Comparison of ENCODE assay signal across 11 cellular contexts in the genomic region with DNA sequence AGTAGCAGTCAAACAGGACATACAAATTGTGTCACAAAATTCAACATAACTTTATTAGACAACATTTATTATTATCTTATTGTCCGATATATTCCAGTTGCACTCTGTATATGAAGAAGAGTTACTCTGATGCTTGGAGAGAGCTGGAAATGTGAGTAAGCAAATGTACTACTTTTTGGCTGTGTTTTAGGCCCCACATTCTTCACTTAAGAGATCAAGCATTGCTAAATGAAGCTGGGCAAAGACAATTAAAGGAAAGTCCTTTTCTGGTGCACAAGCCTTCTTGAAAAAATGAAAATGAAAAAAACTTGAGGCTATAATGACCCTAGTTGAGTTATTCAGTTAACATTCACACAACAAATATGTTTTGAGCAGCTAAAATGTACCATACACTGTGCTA. TPM values are rescaled to one million over a fixed set of nuclear protein-coding genes. Genes with fewer than 3 reads are reported as not detected.
DNase-seq lines count a peak whose midpoint lies in the region; ATAC-seq and TF ChIP-seq lines count a peak whose summit lies in the region.
"Had no signal": no experiment of that assay in that cellular context is flagged by ENCODE, and none has a peak within 500 bp of the region (broad histone marks: within the 10 kb centered on the region; RNA-seq: fewer than 3 reads in every experiment).

No MANE protein-coding gene starts in this region.

- H3K27ac ChIP-seq in SK-N-SH (ENCODE audit: low read depth in 2 of 2, low read length in 1 of 2) (peak overlapping the region; percentile 58 to 94; a peak in 3 of 4 replicates), mammary epithelial cell (ENCODE audit: insufficient read depth, low read depth, low read length) (peak overlapping the region; percentile 93), transverse colon (peak overlapping the region; percentile 23 to 66 (median 38))

- no peak overlapping the region for H3K4me3 ChIP-seq in SK-N-SH (ENCODE audit: low read depth in 2 of 2, low read length in 1 of 2)
- H3K4me3 ChIP-seq in mammary epithelial cell (replicated peaks in 1 of 3; ENCODE audit: insufficient read depth in 1 of 3, low read depth in 2 of 3, low read length in 3 of 3) = no peak overlapping the region
- no peak overlapping the region for H3K4me3 ChIP-seq in transverse colon
- H3K4me3 ChIP-seq: Peyer's patch had no signal

- CTCF ChIA-PET in SK-N-SH (lab: Yijun Ruan, JAX) (no interaction called here), mammary epithelial cell (lab: Charles Lee; ENCODE audit: low non-redundant PET) (no interaction called here)

- no peak for TF ChIP-seq POLR2A in transverse colon (IDR thresholded peaks at IDR 0.05)

- H3K9ac ChIP-seq in SK-N-SH (peak overlapping the region; percentile 57; the same call in 1 of the 2 replicates), mammary epithelial cell (ENCODE audit: insufficient read depth, low read length) (no peak overlapping the region)

- dilution Hi-C loops in mammary epithelial cell (cut with HindIII; ENCODE audit: low sequenced_read_pairs) = no loop called here

- in situ Hi-C loops in mammary epithelial cell (cut with MboI; ENCODE audit: low sequenced_read_pairs in 2 of 2) (no loop called here), transverse colon (cut with MboI; ENCODE audit: low pct_ligation_motif_present in 1 of 4, low pct_unique_long_range_greater_than_20kb in 1 of 4, low sequenced_read_pairs in 3 of 4) (no loop called here)

- H3K79me2 ChIP-seq in SK-N-SH (ENCODE audit: insufficient read depth) (no peaks in the 10 kb centered on the region), mammary epithelial cell (ENCODE audit: insufficient read depth, low read length) (no peaks in the 10 kb centered on the region)

- TF ChIP-seq RAD21 in SK-N-SH (IDR thresholded peaks at IDR 0.05; ENCODE audit: low read length) = no peak

- H3F3A ChIP-seq in SK-N-SH (replicated peaks; ENCODE audit: insufficient read depth) = peaks cover 41% of the 10 kb centered on the region

- TF ChIP-seq CTCF in SK-N-SH (IDR thresholded peaks at IDR 0.05) (no peak), mammary epithelial cell (conservative IDR thresholded peaks at IDR 0.05 in 1 of 2, IDR thresholded peaks at IDR 0.05 in 1 of 2; ENCODE audit: extremely low read depth in 1 of 2, insufficient read depth in 1 of 2, low read depth in 1 of 2, low read length in 2 of 2) (no peak), transverse colon (IDR thresholded peaks at IDR 0.05) (no peak)

- no peaks in the 10 kb centered on the region for H3K36me3 ChIP-seq in SK-N-SH (replicated peaks in 1 of 2; ENCODE audit: control insufficient read depth in 1 of 2, insufficient read depth in 2 of 2, low read length in 1 of 2)
- no peaks in the 10 kb centered on the region for H3K36me3 ChIP-seq in mammary epithelial cell (ENCODE audit: insufficient read depth, low read length)
- no peaks in the 10 kb centered on the region for H3K36me3 ChIP-seq in transverse colon
- H3K36me3 ChIP-seq: Peyer's patch had no signal

- no TSS peak for BruUV-seq in mammary epithelial cell (replicated peaks; lab: Mats Ljungman, UMichigan)

- no peaks in the 10 kb centered on the region for H3K9me3 ChIP-seq in SK-N-SH
- no peaks in the 10 kb centered on the region for H3K9me3 ChIP-seq in mammary epithelial cell (replicated peaks; ENCODE audit: insufficient read depth, low read length)
- H3K9me3 ChIP-seq in transverse colon = no peaks in the 10 kb centered on the region
- H3K9me3 ChIP-seq: Peyer's patch had no signal

- H4K20me1 ChIP-seq in SK-N-SH (ENCODE audit: insufficient read depth) (no peaks in the 10 kb centered on the region), mammary epithelial cell (ENCODE audit: insufficient read depth, low read length) (no peaks in the 10 kb centered on the region)

- TF ChIP-seq EP300 in SK-N-SH (IDR thresholded peaks at IDR 0.05; ENCODE audit: borderline replicate concordance in 1 of 2, low read depth in 1 of 2, low read length in 1 of 2) (no peak), transverse colon (IDR thresholded peaks at IDR 0.05; ENCODE audit: low read depth) (no peak)

- H3K4me1 ChIP-seq in SK-N-SH (ENCODE audit: control insufficient read depth in 1 of 2, insufficient read depth in 2 of 2, low read depth in 1 of 2, low read length in 1 of 2) (peaks cover 6 to 17% of the 10 kb centered on the region in 2 experiments; a peak in 3 of 4 replicates), mammary epithelial cell (ENCODE audit: insufficient read depth, low read length) (peaks cover 23% of the 10 kb centered on the region), transverse colon (peaks cover 0 to 18% (median 9%) of the 10 kb centered on the region in 4 donors)

- H3K27me3 ChIP-seq in SK-N-SH (ENCODE audit: insufficient read depth) (no peaks in the 10 kb centered on the region), mammary epithelial cell (ENCODE audit: insufficient read depth, low read length) (no peaks in the 10 kb centered on the region), transverse colon (no peaks in the 10 kb centered on the region)
- H3K27me3 ChIP-seq: Peyer's patch had no signal

- intact Hi-C loops in mammary epithelial cell (cut with micrococcal nuclease) (no loop called here), left colon (cut with DNase I, micrococcal nuclease) (no loop called here), transverse colon (cut with DNase I; ENCODE audit: low total_unique reads) (no loop called here)

- H3K4me2 ChIP-seq in SK-N-SH (peak overlapping the region; percentile 39; the same call in 1 of the 2 replicates), mammary epithelial cell (ENCODE audit: insufficient read depth, low read depth, low read length) (peak overlapping the region; percentile 50)

- H3K9me2 ChIP-seq in SK-N-SH = no peaks in the 10 kb centered on the region

- ATAC-seq in SK-N-SH treated with all-trans-retinoic acid at 6 μM for 48 hours (no peak; the same call in none of the 3 replicates), left colon (peak; percentile 46), HG03025 (IDR thresholded peaks at IDR 0.05; ENCODE audit: low FRiP score, unreplicated experiment) (no peak)
- ATAC-seq: activated CD8-positive, alpha-beta memory T cell treated with anti-CD3 and anti-CD28 coated beads, Interleukin-2, amount 10 ng/mL, durations not matched to agents 7 days and 5 days; stimulated activated naive CD8-positive, alpha-beta T cell treated with anti-CD3 and anti-CD28 coated beads, Interleukin-15, amount 100 ng/mL, for 72 hours had no signal

- POLR2A ChIA-PET in SK-N-SH (lab: Yijun Ruan, JAX) = no interaction called here

- 90% methylated on average over 1 of the region's 1 CpG for WGBS in SK-N-SH (ENCODE audit: low lambda C conversion rate)
- WGBS in mammary epithelial cell (ENCODE audit: low coverage, missing lambda C conversion rate) = 92% methylated on average over 1 of the region's 1 CpG
- WGBS in transverse colon (ENCODE audit: low coverage in 1 of 2), 2 donors = 67 to 76% methylated on average over 1 of the region's 1 CpG

- DNase-seq in SK-N-SH (no peak), mammary epithelial cell (peak; percentile 6), left colon (no peak), transverse colon (no peak), DMS153 (lab: John Stamatoyannopoulos, UW) (no peak), occipital lobe (lab: John Stamatoyannopoulos, UW) (no peak)
- DNase-seq: activated CD8-positive, alpha-beta memory T cell treated with anti-CD3 and anti-CD28 coated beads, Interleukin-2, amount 10 ng/mL, durations not matched to agents 7 days and 5 days; stimulated activated naive CD8-positive, alpha-beta T cell treated with anti-CD3 and anti-CD28 coated beads, Interleukin-15, amount 100 ng/mL, for 72 hours had no signal

- H2AFZ ChIP-seq in SK-N-SH (ENCODE audit: low read depth) (no peak overlapping the region), mammary epithelial cell (ENCODE audit: low read depth, low read length) (no peak overlapping the region)

TF ChIP-seq in SK-N-SH, 30 proteins besides CTCF, POLR2A, EP300 and RAD21 (continues in another document):
- no peak for TF ChIP-seq NRF1 (IDR thresholded peaks at IDR 0.05; ENCODE audit: low read depth, low read length)
- TF ChIP-seq FOXM1 (IDR thresholded peaks at IDR 0.05; ENCODE audit: low read depth) = no peak
- TF ChIP-seq, protein P1, sequence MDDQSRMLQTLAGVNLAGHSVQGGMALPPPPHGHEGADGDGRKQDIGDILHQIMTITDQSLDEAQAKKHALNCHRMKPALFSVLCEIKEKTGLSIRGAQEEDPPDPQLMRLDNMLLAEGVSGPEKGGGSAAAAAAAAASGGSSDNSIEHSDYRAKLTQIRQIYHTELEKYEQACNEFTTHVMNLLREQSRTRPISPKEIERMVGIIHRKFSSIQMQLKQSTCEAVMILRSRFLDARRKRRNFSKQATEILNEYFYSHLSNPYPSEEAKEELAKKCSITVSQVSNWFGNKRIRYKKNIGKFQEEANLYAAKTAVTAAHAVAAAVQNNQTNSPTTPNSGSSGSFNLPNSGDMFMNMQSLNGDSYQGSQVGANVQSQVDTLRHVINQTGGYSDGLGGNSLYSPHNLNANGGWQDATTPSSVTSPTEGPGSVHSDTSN (IDR thresholded peaks at IDR 0.05) = no peak
- TF ChIP-seq GABPA (IDR thresholded peaks at IDR 0.05; ENCODE audit: low read depth) = no peak

TF ChIP-seq in SK-N-SH treated with all-trans-retinoic acid at 6 μM for 48 hours, 23 proteins besides CTCF, POLR2A, EP300 and RAD21 (continues in another document):
- TF ChIP-seq RARB (CRISPR knock-in tag; IDR thresholded peaks at IDR 0.05) = no peak
- TF ChIP-seq, protein P2, sequence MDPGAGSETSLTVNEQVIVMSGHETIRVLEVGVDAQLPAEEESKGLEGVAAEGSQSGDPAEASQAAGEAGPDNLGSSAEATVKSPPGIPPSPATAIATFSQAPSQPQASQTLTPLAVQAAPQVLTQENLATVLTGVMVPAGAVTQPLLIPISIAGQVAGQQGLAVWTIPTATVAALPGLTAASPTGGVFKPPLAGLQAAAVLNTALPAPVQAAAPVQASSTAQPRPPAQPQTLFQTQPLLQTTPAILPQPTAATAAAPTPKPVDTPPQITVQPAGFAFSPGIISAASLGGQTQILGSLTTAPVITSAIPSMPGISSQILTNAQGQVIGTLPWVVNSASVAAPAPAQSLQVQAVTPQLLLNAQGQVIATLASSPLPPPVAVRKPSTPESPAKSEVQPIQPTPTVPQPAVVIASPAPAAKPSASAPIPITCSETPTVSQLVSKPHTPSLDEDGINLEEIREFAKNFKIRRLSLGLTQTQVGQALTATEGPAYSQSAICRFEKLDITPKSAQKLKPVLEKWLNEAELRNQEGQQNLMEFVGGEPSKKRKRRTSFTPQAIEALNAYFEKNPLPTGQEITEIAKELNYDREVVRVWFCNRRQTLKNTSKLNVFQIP (CRISPR knock-in tag; IDR thresholded peaks at IDR 0.05; ENCODE audit: borderline replicate concordance, low read depth) = no peak
- TF ChIP-seq CSDC2 (CRISPR knock-in tag; IDR thresholded peaks at IDR 0.05) = no peak
- TF ChIP-seq BACH2 (CRISPR knock-in tag; IDR thresholded peaks at IDR 0.05; ENCODE audit: borderline replicate concordance) = no peak

RNA-seq across cellular contexts. Expression of a gene that starts 26.1 kb away (rescaled TPM):
- polyA plus RNA-seq in SK-N-SH (2012; rRNA removed) (0.43 and 0.73 TPM in 2 replicates), mammary epithelial cell (2.2 TPM)
- polyA plus RNA-seq in SK-N-SH (2012; cell fraction: cytosol; rRNA removed) = 0.48 and 0.50 TPM in 2 replicates
- polyA plus RNA-seq in SK-N-SH (2012; cell fraction: nucleus; rRNA removed) = 0.87 and 0.90 TPM in 2 replicates
- total RNA-seq in mammary epithelial cell (1 to 10 TPM; 1.8 to 3.0 TPM), left colon (1 to 10 TPM in 1 of 2 donors, under 1 TPM in 1; 0.12 to 2.1 TPM), transverse colon (1 to 10 TPM in 1 of 4 donors, under 1 TPM in 2, not detected in 1; 0.27 to 1.5 (median 0.79) TPM), occipital lobe (not detected)
- polyA minus RNA-seq in mammary epithelial cell = 2.3 TPM
- total RNA-seq: activated CD8-positive, alpha-beta memory T cell treated with anti-CD3 and anti-CD28 coated beads, Interleukin-2, amount 10 ng/mL, durations not matched to agents 7 days and 5 days had no signal

Comparison
In these comparisons a context has a peak if more than half of its experiments do, and no peak if none do; other contexts are left out.
1. H3K27ac ChIP-seq: peak in every context shown above with its lines; median percentile 93 in mammary epithelial cell; 76 in SK-N-SH; 38 in transverse colon.